8 cellular contexts compared by ENCODE assay signal in the genomic region with DNA sequence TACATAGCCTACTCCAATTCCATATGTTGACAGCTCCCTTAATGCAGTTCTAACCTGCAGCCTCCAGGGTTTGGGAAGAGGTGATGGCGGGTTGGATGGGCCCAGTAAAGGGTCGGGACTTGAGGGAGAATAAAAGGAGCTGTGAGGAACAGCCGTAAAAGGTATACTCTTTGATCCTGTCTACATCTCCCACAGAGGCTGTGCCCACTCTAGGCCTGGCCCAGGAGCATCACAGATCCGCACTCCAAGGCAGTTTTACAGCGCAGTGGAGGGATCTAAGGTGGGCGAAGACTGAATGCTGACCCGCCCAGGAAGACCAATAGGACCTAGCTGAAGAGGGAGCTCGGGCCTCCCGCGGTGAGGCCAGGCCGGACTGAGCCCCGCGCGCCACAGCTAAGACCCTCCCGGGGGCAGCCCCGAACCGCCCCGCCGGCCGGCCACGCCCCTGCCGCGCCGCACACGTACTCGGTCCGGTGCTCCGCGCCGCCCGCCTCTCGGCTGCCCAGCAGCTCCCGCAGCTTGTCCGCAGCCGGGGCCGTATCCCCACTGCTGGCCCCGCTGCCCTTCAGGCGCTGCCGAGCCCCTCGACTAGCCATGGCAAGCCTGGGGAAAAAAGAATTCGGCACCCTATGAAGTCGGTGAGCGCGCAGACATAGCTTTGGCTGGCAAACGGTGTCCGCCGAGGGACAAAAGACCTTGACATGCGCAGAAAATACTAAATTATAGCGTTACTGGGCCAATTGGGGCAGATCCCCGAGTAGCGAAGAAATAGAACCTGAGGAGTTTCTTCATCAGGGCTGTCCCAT. TPM values are rescaled to one million over a fixed set of nuclear protein-coding genes. Genes with fewer than 3 reads are reported as not detected.
DNase-seq lines count a peak whose midpoint lies in the region; ATAC-seq and TF ChIP-seq lines count a peak whose summit lies in the region.

ALG9 (minus strand) TSS at position 695 of the 806 bp plus-strand sequence; CDS start at position 596, 99 bp downstream.

- DNase-seq in EL (peak; percentile 78), Karpas-422 (peak; percentile 83), activated gamma-delta T cell (lab: John Stamatoyannopoulos, UW) (peak; percentile 52), foreskin keratinocyte (peak; percentile 56 to 79)

- TF ChIP-seq CTCF in foreskin keratinocyte (conservative IDR thresholded peaks at IDR 0.05) (peak; percentile 49), subcutaneous adipose tissue (IDR thresholded peaks at IDR 0.05; ENCODE audit: low read depth) (no peak)

- no peaks in the 10 kb centered on the region for H4K20me1 ChIP-seq in Karpas-422 (ENCODE audit: insufficient read depth, low read depth, low read length)

- no peaks in the 10 kb centered on the region for H3K9me2 ChIP-seq in Karpas-422 (replicated peaks; ENCODE audit: insufficient read depth, low read length)

- H3K27ac ChIP-seq in Karpas-422 (ENCODE audit: low read length) = peak within 1 kb of the TSS; percentile 64
- peak within 1 kb of the TSS; percentile 66 for H3K27ac ChIP-seq in foreskin keratinocyte

- H3K9ac ChIP-seq in Karpas-422 (ENCODE audit: low read length) = peak within 1 kb of the TSS; percentile 81

- H3K27me3 ChIP-seq in Karpas-422 (ENCODE audit: low read length) (no peaks in the 10 kb centered on the region), foreskin keratinocyte (no peaks in the 10 kb centered on the region), neuron (ENCODE audit: insufficient read depth, low read length) (no peaks in the 10 kb centered on the region)

- H3K4me3 ChIP-seq in Karpas-422 (ENCODE audit: low read length) (peak within 1 kb of the TSS; percentile 88), neuron (ENCODE audit: low read length) (peak within 1 kb of the TSS; percentile 80)

- peaks cover 16% of the 10 kb centered on the region for H3K4me1 ChIP-seq in Karpas-422 (ENCODE audit: low read length)
- no peaks in the 10 kb centered on the region for H3K4me1 ChIP-seq in foreskin keratinocyte
- H3K4me1 ChIP-seq in neuron (ENCODE audit: insufficient read depth, low read length) = peaks cover 4% of the 10 kb centered on the region

- H3K79me2 ChIP-seq in Karpas-422 (ENCODE audit: low read length) = peaks cover 8% of the 10 kb centered on the region; the same call in 1 of the 2 replicates

- TF ChIP-seq POLR2A in Raji (IDR thresholded peaks at IDR 0.05; ENCODE audit: insufficient read depth, low read depth, low read length) = peak; percentile 70

- H2AFZ ChIP-seq in Karpas-422 (ENCODE audit: low read length) (peak within 1 kb of the TSS; percentile 71), neuron (ENCODE audit: low read depth, low read length) (peak within 1 kb of the TSS; percentile 83)

- H3K36me3 ChIP-seq in Karpas-422 (ENCODE audit: insufficient read depth, low read length) = no peaks in the 10 kb centered on the region
- H3K36me3 ChIP-seq in neuron (ENCODE audit: insufficient read depth, low read length) = peaks cover 23% of the 10 kb centered on the region

- H3K4me2 ChIP-seq in Karpas-422 (ENCODE audit: low read depth, low read length, poor library complexity, severe bottlenecking) = peak within 1 kb of the TSS; percentile 98

- peak; percentile 90 for ATAC-seq in GM21786 (IDR thresholded peaks at IDR 0.05; ENCODE audit: unreplicated experiment)
- peak; percentile 93 for ATAC-seq in foreskin keratinocyte

- H3K9me3 ChIP-seq in Karpas-422 (ENCODE audit: low read length) (no peaks in the 10 kb centered on the region), neuron (ENCODE audit: low read length) (no peaks in the 10 kb centered on the region)

RNA-seq across cellular contexts. Expression of gene ALG9, which starts in this region (rescaled TPM):
- total RNA-seq in Karpas-422 (2014; rRNA removed; shearing (Covaris generic); ENCODE audit: low replicate concordance) = 8.0 and 14.2 TPM in 2 replicates
- total RNA-seq in foreskin keratinocyte = 30.3 and 32.6 TPM in 2 replicates
- polyA plus RNA-seq in foreskin keratinocyte = 20.6 and 21.3 TPM in 2 replicates
- 10 to 100 TPM; 29.3 to 75.5 (median 49.0) TPM for total RNA-seq in subcutaneous adipose tissue

Comparison
In these comparisons a context has a peak if more than half of its experiments do, and no peak if none do; other contexts are left out.
1. Peak in every context shown above with its lines: DNase-seq, ATAC-seq, H3K4me3 ChIP-seq and H3K27ac ChIP-seq.